Comparison of ENCODE assay signal across 32 cellular contexts in genomic region chr19:13541554-13541953, GRCh38.
"Had no signal": no experiment of that assay in that cellular context is flagged by ENCODE, and none has a peak within 500 bp of the region (broad histone marks: within the 10 kb centered on the region; RNA-seq: fewer than 3 reads in every experiment).

No MANE protein-coding gene starts in this region.

- H3K27ac ChIP-seq: adrenal gland, ascending aorta, body of pancreas, brain microvascular endothelial cell, breast epithelium, cardiac muscle cell had no signal

- DNase-seq: activated effector memory CD4-positive, alpha-beta T cell treated with anti-CD3 and anti-CD28 coated beads, Interleukin-2, amount 50 U/mL, for 16 hours; activated effector memory CD4-positive, alpha-beta T cell treated with Interleukin-2 at 50 U/mL for 16 hours; activated gamma-delta T cell; activated gamma-delta T cell treated with Interleukin-2 at 50 U/mL for 16 hours; activated naive CD4-positive, alpha-beta T cell; activated naive CD4-positive, alpha-beta T cell treated with anti-CD3 and anti-CD28 coated beads for 36 hours; activated naive CD4-positive, alpha-beta T cell treated with anti-CD3 and anti-CD28 coated beads, Interleukin-2, amount 10 ng/mL, durations not matched to agents 7 days and 5 days; activated naive CD4-positive, alpha-beta T cell treated with anti-CD3 and anti-CD28 coated beads, Interleukin-2, amount 50 U/mL, for 16 hours; activated naive CD4-positive, alpha-beta T cell treated with Interleukin-2 at 50 U/mL for 16 hours; activated naive CD8-positive, alpha-beta T cell treated with anti-CD3 and anti-CD28 coated beads for 36 hours; activated naive CD8-positive, alpha-beta T cell treated with anti-CD3 and anti-CD28 coated beads, Interleukin-2, amount 10 ng/mL, durations not matched to agents 7 days and 5 days; activated naive CD8-positive, alpha-beta T cell treated with anti-CD3 and anti-CD28 coated beads, Interleukin-2, amount 50 U/mL, for 24 hours; activated T-cell treated with anti-CD3 and anti-CD28 coated beads, Interleukin-2, amount 50 U/mL, for 4 hours; activated T-cell treated with anti-CD3 and anti-CD28 coated beads, Interleukin-2, amount 50 U/mL, for 48 hours; activated T-cell treated with anti-CD3 and anti-CD28 coated beads, Interleukin-2, amount 50 U/mL, for 72 hours; adrenal gland; amniotic stem cell; amygdala; anterior cingulate cortex; aorta; body of pancreas; brain microvascular endothelial cell; caudate nucleus; central memory CD4-positive, alpha-beta T cell; cerebellar nuclear complex had no signal

- H3K27me3 ChIP-seq: adrenal gland, ascending aorta, body of pancreas, brain microvascular endothelial cell had no signal

- H3K4me3 ChIP-seq: adrenal gland, ascending aorta, body of pancreas, breast epithelium, cardiac muscle cell had no signal

- FAIRE-seq: astrocyte, bronchial epithelial cell had no signal

- ATAC-seq: activated naive CD4-positive, alpha-beta T cell treated with anti-CD3 and anti-CD28 coated beads, Interleukin-2, amount 50 U/mL, for 72 hours; activated naive CD8-positive, alpha-beta T cell treated with anti-CD3 and anti-CD28 coated beads, Interleukin-2, amount 50 U/mL, for 24 hours; activated T-cell treated with anti-CD3 and anti-CD28 coated beads, Interleukin-2, amount 50 U/mL, for 4 hours; activated T-cell treated with anti-CD3 and anti-CD28 coated beads, Interleukin-2, amount 50 U/mL, for 72 hours; activated T-helper 17 cell treated with anti-CD3 and anti-CD28 coated beads, Interleukin-2, amount 50 U/mL, for 72 hours; body of pancreas had no signal

- H3K36me3 ChIP-seq: adrenal gland, ascending aorta, brain microvascular endothelial cell, breast epithelium, cardiac muscle cell had no signal

- H3K4me1 ChIP-seq: adrenal gland, ascending aorta, body of pancreas, breast epithelium had no signal
